Comparison of ENCODE assay signal across 8 cellular contexts in genomic region chr9:124286292-124286931, GRCh38. TPM values are rescaled to one million over a fixed set of nuclear protein-coding genes. Genes with fewer than 3 reads are reported as not detected.
DNase-seq lines count a peak whose midpoint lies in the region; ATAC-seq and TF ChIP-seq lines count a peak whose summit lies in the region.

No MANE protein-coding gene starts in this region.

- peak overlapping the region; percentile 36 for H3K4me2 ChIP-seq in neural progenitor cell

- H3K27ac ChIP-seq in SJCRH30: peak overlapping the region; percentile 57
- peak overlapping the region; percentile 4 for H3K27ac ChIP-seq in neural progenitor cell
- peak overlapping the region; percentile 90 for H3K27ac ChIP-seq in upper lobe of right lung

- H3K4me1 ChIP-seq in SJCRH30: peaks cover 28% of the 10 kb centered on the region
- peaks cover 25% of the 10 kb centered on the region for H3K4me1 ChIP-seq in neural progenitor cell
- peaks cover 85% of the 10 kb centered on the region for H3K4me1 ChIP-seq in upper lobe of right lung

- H3K36me3 ChIP-seq in SJCRH30: peaks cover 14% of the 10 kb centered on the region; the same call in 1 of the 2 replicates
- no peaks in the 10 kb centered on the region for H3K36me3 ChIP-seq in neural progenitor cell
- H3K36me3 ChIP-seq in upper lobe of right lung: no peaks in the 10 kb centered on the region

- DNase-seq in GM13976 (ENCODE audit: low spot score) (peak; percentile 81), SJCRH30 (no peak), brain pericyte (ENCODE audit: low read depth, low spot score) (peak; percentile 66), neural progenitor cell (ENCODE audit: low spot score) (no peak), upper lobe of right lung (peak; percentile 80), posterior vena cava (ENCODE audit: low spot score) (no peak), NCI-H1694 treated with DMSO at 0.1 percent for 48 hours (lab: John Stamatoyannopoulos, UW) (no peak)

- in situ Hi-C loops in GM13976 (cut with MboI; ENCODE audit: low sequenced_read_pairs, unreplicated experiment): no loop called here

- H3K9ac ChIP-seq in neural progenitor cell: no peak overlapping the region

- H3K27me3 Mint-ChIP-seq in neural progenitor cell (ENCODE audit: insufficient read depth, low read depth): peaks cover 8% of the 10 kb centered on the region

- H3K9me3 ChIP-seq in SJCRH30 (replicated peaks): no peaks in the 10 kb centered on the region
- H3K9me3 ChIP-seq in neural progenitor cell (ENCODE audit: low read depth): no peaks in the 10 kb centered on the region
- H3K9me3 ChIP-seq in upper lobe of right lung: no peaks in the 10 kb centered on the region

- peaks cover 59% of the 10 kb centered on the region for H3K4me1 Mint-ChIP-seq in neural progenitor cell

- intact Hi-C loops in upper lobe of right lung (cut with DNase I): no loop called here
- intact Hi-C loops in posterior vena cava (cut with DNase I): no loop called here

- no peaks in the 10 kb centered on the region for H3K27me3 ChIP-seq in SJCRH30
- H3K27me3 ChIP-seq in neural progenitor cell: no peaks in the 10 kb centered on the region
- no peaks in the 10 kb centered on the region for H3K27me3 ChIP-seq in upper lobe of right lung

- H3K9me3 Mint-ChIP-seq in neural progenitor cell: no peaks in the 10 kb centered on the region

- H2AFZ ChIP-seq in neural progenitor cell (replicated peaks): no peak overlapping the region

- TF ChIP-seq CTCF in GM13976 (IDR thresholded peaks at IDR 0.05; ENCODE audit: borderline replicate concordance, control extremely low read depth, extremely low read depth, insufficient read depth, missing control alignments) (no peak), neural progenitor cell (IDR thresholded peaks at IDR 0.05) (no peak), upper lobe of right lung (IDR thresholded peaks at IDR 0.05) (no peak)

- H3K27ac Mint-ChIP-seq in neural progenitor cell: peak overlapping the region; percentile 38

- no peak overlapping the region for H3K4me3 ChIP-seq in SJCRH30
- no peak overlapping the region for H3K4me3 ChIP-seq in neural progenitor cell
- H3K4me3 ChIP-seq in upper lobe of right lung: peak overlapping the region; percentile 8

- no peaks in the 10 kb centered on the region for H3F3A ChIP-seq in neural progenitor cell (ENCODE audit: low read depth)

- ATAC-seq in HG02571 (IDR thresholded peaks at IDR 0.05; ENCODE audit: unreplicated experiment) (peak; percentile 39), upper lobe of right lung (peak; percentile 50)

- H4K20me1 ChIP-seq in neural progenitor cell (ENCODE audit: low read depth): peaks cover 69% of the 10 kb centered on the region

- H3K4me3 Mint-ChIP-seq in neural progenitor cell: peak overlapping the region; percentile 69

- peaks cover 6% of the 10 kb centered on the region for H3K79me2 ChIP-seq in neural progenitor cell (ENCODE audit: low read depth)

- H3K36me3 Mint-ChIP-seq in neural progenitor cell: no peaks in the 10 kb centered on the region

RNA-seq across cellular contexts. Expression of gene NEK6, which starts 28.7 kb away (rescaled TPM):
- total RNA-seq in SJCRH30 (2014; rRNA removed; shearing (Covaris generic)): 26.1 and 28.4 TPM in 2 replicates
- total RNA-seq in neural progenitor cell (ENCODE audit: low replicate concordance): 18.5 and 21.2 TPM in 2 replicates
- 137 TPM for total RNA-seq in upper lobe of right lung
- 10 to 100 TPM; 56.9 to 62.7 TPM for total RNA-seq in posterior vena cava

Comparison
In these comparisons a context has a peak if more than half of its experiments do, and no peak if none do; other contexts are left out.
1. DNase-seq: peak in GM13976 (single experiment), brain pericyte (single experiment) and upper lobe of right lung (single experiment); none in SJCRH30 (0 of 2), neural progenitor cell (single experiment), posterior vena cava (single experiment) and NCI-H1694 treated with DMSO at 0.1 percent for 48 hours (single experiment).
2. H3K27ac ChIP-seq: peak in every context shown above with its lines; median percentile 90 in upper lobe of right lung; 57 in SJCRH30; 4 in neural progenitor cell.